ENCODE assay signal across 18 cellular contexts in the genomic region with DNA sequence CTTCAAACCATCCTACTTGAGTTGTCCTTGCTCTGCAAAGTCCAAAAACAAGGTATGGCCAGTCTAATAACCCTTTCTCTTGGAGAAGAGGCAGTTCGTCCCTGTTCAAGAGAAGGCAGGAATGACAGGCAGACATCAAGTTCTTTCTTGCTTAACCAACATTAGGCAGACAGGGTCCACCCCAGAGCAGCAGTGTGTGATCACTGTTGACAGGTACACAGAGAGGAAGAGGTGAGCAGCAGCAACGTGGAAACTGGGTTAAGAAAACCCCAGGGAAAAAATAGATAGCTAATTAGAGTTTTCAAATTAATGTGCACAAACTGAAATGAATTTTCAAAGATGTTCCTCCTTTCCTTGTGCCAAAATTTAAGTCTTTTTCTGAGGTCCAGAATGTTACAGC. TPM values are rescaled to one million over a fixed set of nuclear protein-coding genes. Genes with fewer than 3 reads are reported as not detected.
DNase-seq lines count a peak whose midpoint lies in the region; ATAC-seq and FAIRE-seq lines count a peak whose summit lies in the region.
"Had no signal": no experiment of that assay in that cellular context is flagged by ENCODE, and none has a peak within 500 bp of the region (broad histone marks: within the 10 kb centered on the region; RNA-seq: fewer than 3 reads in every experiment).

No MANE protein-coding gene starts in this region.

- peak overlapping the region; percentile 33 to 68 (median 40) for H3K27ac Mint-ChIP-seq in CD4-positive, CD25-positive, alpha-beta regulatory T cell
- H3K27ac Mint-ChIP-seq in CD4-positive, alpha-beta memory T cell, result peak overlapping the region in 5 of 7 donors; percentile 28 to 80 (median 60)
- H3K27ac Mint-ChIP-seq in T-helper 17 cell (peak overlapping the region; percentile 73), immature natural killer cell (peak overlapping the region in 5 of 6 donors; percentile 1 to 65 (median 39))
- H3K27ac Mint-ChIP-seq: HFFc6 had no signal

- peaks cover 4% of the 10 kb centered on the region for H3K36me3 ChIP-seq in CD4-positive, CD25-positive, alpha-beta regulatory T cell (ENCODE audit: control insufficient read depth, insufficient read depth, low read length)
- H3K36me3 ChIP-seq in CD4-positive, alpha-beta memory T cell (ENCODE audit: insufficient read depth, low read length), result no peaks in the 10 kb centered on the region
- H3K36me3 ChIP-seq: BE2C had no signal

- CTCF ChIA-PET in CD4-positive, alpha-beta memory T cell (lab: Charles Lee; ENCODE audit: partially characterized antibody), result no interaction called here

- no peaks in the 10 kb centered on the region for H3K27me3 ChIP-seq in CD4-positive, CD25-positive, alpha-beta regulatory T cell (ENCODE audit: control insufficient read depth, insufficient read depth, low read length)
- no peaks in the 10 kb centered on the region for H3K27me3 ChIP-seq in CD4-positive, alpha-beta memory T cell (ENCODE audit: insufficient read depth, low read length)
- H3K27me3 ChIP-seq: BE2C had no signal

- FAIRE-seq in frontal cortex (lab: Jason Lieb, UNC), result no peak
- FAIRE-seq: A204.1, GM19239, K562 had no signal

- H3K4me3 Mint-ChIP-seq in CD4-positive, CD25-positive, alpha-beta regulatory T cell, result peak overlapping the region in 1 of 4 donors; percentile 11
- peak overlapping the region in 4 of 8 donors; percentile 6 to 30 (median 22) for H3K4me3 Mint-ChIP-seq in CD4-positive, alpha-beta memory T cell
- H3K4me3 Mint-ChIP-seq in T-helper 17 cell (no peak overlapping the region), immature natural killer cell (no peak overlapping the region)
- H3K4me3 Mint-ChIP-seq: HFFc6 had no signal

- H3K27ac ChIP-seq in CD4-positive, CD25-positive, alpha-beta regulatory T cell (ENCODE audit: insufficient read depth, low read length, poor library complexity, severe bottlenecking), result no peak overlapping the region
- H3K27ac ChIP-seq in CD4-positive, alpha-beta memory T cell (ENCODE audit: low read depth, low read length), result no peak overlapping the region
- H3K27ac ChIP-seq: C4-2B, HL-60 had no signal

- peak overlapping the region; percentile 1 for H3K4me3 ChIP-seq in CD4-positive, CD25-positive, alpha-beta regulatory T cell (ENCODE audit: low read depth, low read length)
- H3K4me3 ChIP-seq in CD4-positive, alpha-beta memory T cell (ENCODE audit: low read length in 2 of 2), result no peak overlapping the region
- H3K4me3 ChIP-seq: K562 had no signal

- POLR2A ChIA-PET in CD4-positive, alpha-beta memory T cell (lab: Charles Lee; ENCODE audit: partially characterized antibody), result interaction anchor here (1.5 kb wide), 1 partner anchor 49 kb away, joined by 3 read pairs; no protein-coding TSS in a partner anchor

- H3K27me3 Mint-ChIP-seq in CD4-positive, CD25-positive, alpha-beta regulatory T cell, result no peaks in the 10 kb centered on the region
- H3K27me3 Mint-ChIP-seq in CD4-positive, alpha-beta memory T cell, result no peaks in the 10 kb centered on the region
- H3K27me3 Mint-ChIP-seq in T-helper 17 cell, result no peaks in the 10 kb centered on the region
- H3K27me3 Mint-ChIP-seq in immature natural killer cell (ENCODE audit: low read depth in 3 of 3), result no peaks in the 10 kb centered on the region

- H3K9me3 ChIP-seq in CD4-positive, CD25-positive, alpha-beta regulatory T cell (ENCODE audit: control insufficient read depth in 2 of 2, low read length in 2 of 2), result no peaks in the 10 kb centered on the region
- no peaks in the 10 kb centered on the region for H3K9me3 ChIP-seq in CD4-positive, alpha-beta memory T cell (ENCODE audit: control insufficient read depth in 1 of 2, low read length in 2 of 2)
- no peaks in the 10 kb centered on the region for H3K9me3 ChIP-seq in T-helper 17 cell (ENCODE audit: control insufficient read depth, low read length, poor library complexity, severe bottlenecking)
- H3K9me3 ChIP-seq: BE2C had no signal

- no peak for ATAC-seq in CD4-positive, CD25-positive, alpha-beta regulatory T cell (ENCODE audit: low read depth in 2 of 2)
- ATAC-seq in T-helper 17 cell, result peak; percentile 69
- no peak for ATAC-seq in GM21423 (IDR thresholded peaks at IDR 0.05; ENCODE audit: unreplicated experiment)
- ATAC-seq: K562 had no signal

- intact Hi-C loops in CD4-positive, alpha-beta memory T cell (cut with micrococcal nuclease), result no loop called here

- H3K4me1 Mint-ChIP-seq in CD4-positive, CD25-positive, alpha-beta regulatory T cell, result peaks cover 47 to 88% (median 64%) of the 10 kb centered on the region in 4 donors
- H3K4me1 Mint-ChIP-seq in CD4-positive, alpha-beta memory T cell, result peaks cover 65 to 86% (median 73%) of the 10 kb centered on the region in 4 donors
- peaks cover 69% of the 10 kb centered on the region for H3K4me1 Mint-ChIP-seq in T-helper 17 cell
- peaks cover 57 to 89% of the 10 kb centered on the region in 2 donors for H3K4me1 Mint-ChIP-seq in immature natural killer cell

- peaks cover 11% of the 10 kb centered on the region for H3K36me3 Mint-ChIP-seq in CD4-positive, CD25-positive, alpha-beta regulatory T cell
- H3K36me3 Mint-ChIP-seq in CD4-positive, alpha-beta memory T cell, result peaks cover 4 to 5% of the 10 kb centered on the region in 2 donors
- H3K36me3 Mint-ChIP-seq in T-helper 17 cell (ENCODE audit: low read depth) (peaks cover 2% of the 10 kb centered on the region), immature natural killer cell (peaks cover 0 to 4% (median 3%) of the 10 kb centered on the region in 3 donors)

- H3K4me1 ChIP-seq in CD4-positive, CD25-positive, alpha-beta regulatory T cell (ENCODE audit: control insufficient read depth, insufficient read depth, low read length, poor library complexity, severe bottlenecking), result peaks cover 34% of the 10 kb centered on the region
- H3K4me1 ChIP-seq in CD4-positive, alpha-beta memory T cell (ENCODE audit: insufficient read depth, low read length), result peaks cover 75% of the 10 kb centered on the region

- DNase-seq in CD4-positive, CD25-positive, alpha-beta regulatory T cell, result no peak
- no peak for DNase-seq in CD4-positive, alpha-beta memory T cell
- DNase-seq in T-helper 17 cell (no peak), immature natural killer cell (no peak), middle frontal gyrus (ENCODE audit: extremely low spot score, low spot score) (no peak), frontal cortex (ENCODE audit: low spot score in 2 of 2) (no peak), AG08396 (ENCODE audit: low spot score) (no peak)
- DNase-seq: BE2C, Calu3, DMS 273 treated with DMSO at 0.1 percent for 48 hours, HCEC 1CT, HFFc6 had no signal

- no peaks in the 10 kb centered on the region for H3K9me3 Mint-ChIP-seq in CD4-positive, CD25-positive, alpha-beta regulatory T cell
- no peaks in the 10 kb centered on the region for H3K9me3 Mint-ChIP-seq in CD4-positive, alpha-beta memory T cell
- no peaks in the 10 kb centered on the region for H3K9me3 Mint-ChIP-seq in immature natural killer cell
- H3K9me3 Mint-ChIP-seq: HFFc6 had no signal

RNA-seq across cellular contexts. Expression of a gene that starts 48.2 kb away (rescaled TPM):
- total RNA-seq in CD4-positive, CD25-positive, alpha-beta regulatory T cell, result 162 TPM
- polyA plus RNA-seq in CD4-positive, CD25-positive, alpha-beta regulatory T cell, result 10 to 100 TPM; 14.7 to 26.7 (median 22.0) TPM
- total RNA-seq in CD4-positive, alpha-beta memory T cell, result 10 to 100 TPM; 86.3 to 93.5 TPM
- 10 to 100 TPM; 14.6 to 29.8 TPM for polyA plus RNA-seq in CD4-positive, alpha-beta memory T cell
- total RNA-seq in T-helper 17 cell (10 to 100 TPM; 96.4 to 98.9 TPM), frontal cortex (75.4 TPM)
- 10 to 100 TPM in 2 of 3 donors, 1 to 10 TPM in 1; 4.7 to 28.9 (median 13.7) TPM for polyA plus RNA-seq in immature natural killer cell
